Comparison of ENCODE assay signal across 8 cellular contexts in the genomic region with DNA sequence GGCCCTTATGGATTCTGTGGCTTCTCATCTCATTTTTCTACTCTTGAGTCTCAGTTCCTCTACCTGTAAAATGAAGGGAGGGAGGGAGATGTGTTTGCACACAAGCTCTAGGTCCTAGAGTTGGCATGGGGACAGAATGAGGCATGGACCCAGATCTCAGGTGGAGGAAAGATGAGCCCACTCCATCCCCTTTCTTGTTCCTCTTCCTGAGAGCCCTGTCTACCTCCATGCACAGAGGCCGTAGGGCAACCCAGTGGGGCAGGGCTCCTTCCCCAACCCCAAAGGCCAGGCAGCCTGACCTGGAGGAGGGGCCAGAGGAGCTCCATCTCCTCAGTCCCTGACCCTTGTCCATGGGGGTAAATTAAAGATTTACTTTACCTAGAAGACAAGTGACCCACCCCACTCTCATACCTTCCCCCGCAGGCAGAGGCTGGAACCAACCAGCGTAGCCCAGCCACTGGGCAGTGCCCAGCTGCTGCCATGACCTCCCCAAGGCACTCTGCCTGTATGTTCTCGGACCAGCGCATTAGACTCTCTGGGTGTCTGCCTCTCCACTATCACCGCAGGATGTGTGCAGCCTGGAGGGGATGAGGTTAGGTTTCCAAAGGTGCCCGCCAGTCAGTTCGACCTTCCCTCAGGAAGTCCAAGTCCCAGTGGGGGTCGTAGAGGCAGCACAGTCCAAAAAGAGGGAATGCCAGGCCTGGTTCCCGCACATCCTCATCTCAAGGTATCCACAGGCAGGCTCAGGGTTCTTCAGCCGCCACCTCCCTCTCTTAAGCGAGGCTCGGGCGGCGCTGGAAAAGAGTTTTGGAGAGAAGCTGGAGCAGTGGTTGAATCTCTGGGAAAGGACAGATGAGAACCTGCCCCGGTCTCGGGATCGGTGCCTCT. TPM values are rescaled to one million over a fixed set of nuclear protein-coding genes. Genes with fewer than 3 reads are reported as not detected.
DNase-seq lines count a peak whose midpoint lies in the region; ATAC-seq lines count a peak whose summit lies in the region.

No MANE protein-coding gene starts in this region.

- H3K27ac ChIP-seq in substantia nigra (ENCODE audit: low read depth, low read length, poor library complexity, severe bottlenecking) = peak overlapping the region; percentile 98

- H3K4me3 Mint-ChIP-seq in activated naive CD8-positive, alpha-beta T cell treated with anti-CD3 and anti-CD28 coated beads, Interleukin-2, amount 50 U/mL, for 24 hours = peak overlapping the region; percentile 90
- peak overlapping the region; percentile 75 to 84 (median 80) for H3K4me3 Mint-ChIP-seq in immature natural killer cell

- no peaks in the 10 kb centered on the region for H3K9me3 Mint-ChIP-seq in activated naive CD8-positive, alpha-beta T cell treated with anti-CD3 and anti-CD28 coated beads, Interleukin-2, amount 50 U/mL, for 24 hours
- H3K9me3 Mint-ChIP-seq in immature natural killer cell = no peaks in the 10 kb centered on the region

- DNase-seq in CD1c-positive myeloid dendritic cell (ENCODE audit: extremely low spot score) (peak; percentile 10), immature natural killer cell (no peak), substantia nigra (lab: John Stamatoyannopoulos, UW) (peak in 1 of 49 donors; percentile 56), COR-L47 (lab: John Stamatoyannopoulos, UW) (no peak), SW480 (ENCODE audit: low spot score) (no peak)
- DNase-seq in activated naive CD8-positive, alpha-beta T cell treated with anti-CD3 and anti-CD28 coated beads, Interleukin-2, amount 50 U/mL, for 24 hours = no peak

- no peaks in the 10 kb centered on the region for H3K27me3 Mint-ChIP-seq in activated naive CD8-positive, alpha-beta T cell treated with anti-CD3 and anti-CD28 coated beads, Interleukin-2, amount 50 U/mL, for 24 hours
- H3K27me3 Mint-ChIP-seq in immature natural killer cell (ENCODE audit: low read depth in 3 of 3) = peaks cover 0 to 2% (median 2%) of the 10 kb centered on the region in 3 donors

- ATAC-seq in HG03378 (IDR thresholded peaks at IDR 0.05; ENCODE audit: unreplicated experiment) (peak; percentile 7), HG02938 (IDR thresholded peaks at IDR 0.05; ENCODE audit: unreplicated experiment) (no peak)
- no peak for ATAC-seq in activated naive CD8-positive, alpha-beta T cell treated with anti-CD3 and anti-CD28 coated beads, Interleukin-2, amount 50 U/mL, for 24 hours

- peaks cover 34% of the 10 kb centered on the region for H3K4me1 Mint-ChIP-seq in activated naive CD8-positive, alpha-beta T cell treated with anti-CD3 and anti-CD28 coated beads, Interleukin-2, amount 50 U/mL, for 24 hours
- H3K4me1 Mint-ChIP-seq in immature natural killer cell = peaks cover 30 to 31% of the 10 kb centered on the region in 2 donors

- H3K27ac Mint-ChIP-seq in activated naive CD8-positive, alpha-beta T cell treated with anti-CD3 and anti-CD28 coated beads, Interleukin-2, amount 50 U/mL, for 24 hours = peak overlapping the region; percentile 85
- peak overlapping the region in 5 of 6 donors; percentile 2 to 67 (median 36) for H3K27ac Mint-ChIP-seq in immature natural killer cell

- H3K36me3 Mint-ChIP-seq in activated naive CD8-positive, alpha-beta T cell treated with anti-CD3 and anti-CD28 coated beads, Interleukin-2, amount 50 U/mL, for 24 hours (ENCODE audit: low read depth) = no peaks in the 10 kb centered on the region
- H3K36me3 Mint-ChIP-seq in immature natural killer cell = no peaks in the 10 kb centered on the region

RNA-seq across cellular contexts. Expression of gene SMTN, which starts 3.0 kb away (rescaled TPM):
- polyA plus RNA-seq in immature natural killer cell = 1 to 10 TPM in 2 of 3 donors, under 1 TPM in 1; 0.49 to 2.7 (median 1.5) TPM

RNA-seq across cellular contexts. Expression of gene SELENOM, which starts 23.2 kb away (rescaled TPM):
- polyA plus RNA-seq in immature natural killer cell = 10 to 100 TPM; 24.1 to 51.0 (median 33.5) TPM

RNA-seq across cellular contexts. Expression of gene INPP5J, which starts 38.6 kb away (rescaled TPM):
- not detected for polyA plus RNA-seq in immature natural killer cell

RNA-seq across cellular contexts. Expression of gene PLA2G3, which starts 56.1 kb away (rescaled TPM):
- polyA plus RNA-seq in immature natural killer cell = not detected
